In the genomic region with DNA sequence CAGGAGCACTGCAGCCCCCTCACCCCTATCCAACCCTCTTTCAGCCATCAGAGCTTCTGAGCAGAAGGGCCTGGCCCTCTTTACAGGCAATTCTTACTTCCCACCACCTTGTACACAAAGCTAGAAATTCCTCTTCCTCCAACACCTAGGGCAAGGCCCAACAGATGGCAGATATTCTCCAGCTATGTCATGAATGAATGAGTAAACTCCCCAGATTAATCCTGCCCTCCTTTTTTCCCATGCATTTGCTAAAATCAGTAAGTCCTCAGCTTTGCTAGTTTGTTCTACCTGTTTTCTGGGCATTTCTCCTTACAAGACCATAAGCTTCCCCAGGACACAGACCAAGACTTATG, we compare ENCODE assay signal across 14 cellular contexts. TPM values are rescaled to one million over a fixed set of nuclear protein-coding genes. Genes with fewer than 3 reads are reported as not detected.
A peak's percentile ranks its signal among the peaks of the same experiment; 100 is the strongest.
DNase-seq lines count a peak whose midpoint lies in the region; ATAC-seq, FAIRE-seq and TF ChIP-seq lines count a peak whose summit lies in the region.
"Had no signal": no experiment of that assay in that cellular context is flagged by ENCODE, and none has a peak within 500 bp of the region (broad histone marks: within the 10 kb centered on the region; RNA-seq: fewer than 3 reads in every experiment).

No MANE protein-coding gene starts in this region.

- DNase-seq in AG04450 (ENCODE audit: low read depth, low spot score) (no peak), HL-60 (ENCODE audit: low read depth in 1 of 2, low spot score in 1 of 2) (no peak), amniotic epithelial cell (ENCODE audit: low read depth) (peak; percentile 47), keratinocyte (ENCODE audit: low read depth, low spot score) (no peak), GOT3 (lab: John Stamatoyannopoulos, UW) (no peak), NCI-H2227 (lab: John Stamatoyannopoulos, UW; ENCODE audit: unreplicated experiment) (no peak)
- DNase-seq: activated CD8-positive, alpha-beta memory T cell treated with anti-CD3 and anti-CD28 coated beads for 24 hours; activated gamma-delta T cell; effector CD8-positive, alpha-beta T cell; MV-4-11; occipital lobe had no signal

- peaks cover 3% of the 10 kb centered on the region for H3K9me1 ChIP-seq in keratinocyte (ENCODE audit: control insufficient read depth, extremely low read depth, insufficient read depth, low read length)

- H3K9ac ChIP-seq in keratinocyte (ENCODE audit: control insufficient read depth, extremely low read depth, insufficient read depth, low read length), result peak overlapping the region; percentile 9

- H3K27me3 ChIP-seq in AG04450 (ENCODE audit: control insufficient read depth, insufficient read depth, low read length) (no peaks in the 10 kb centered on the region), HL-60 (ENCODE audit: insufficient read depth, poor library complexity, severe bottlenecking) (no peaks in the 10 kb centered on the region), keratinocyte (ENCODE audit: control insufficient read depth, extremely low read depth, insufficient read depth, low read length) (no peaks in the 10 kb centered on the region)

- no peaks in the 10 kb centered on the region for H3K79me2 ChIP-seq in keratinocyte (ENCODE audit: control insufficient read depth, insufficient read depth, low read length)

- no peak for FAIRE-seq in keratinocyte (lab: Jason Lieb, UNC)
- FAIRE-seq: islet of Langerhans had no signal

- TF ChIP-seq CTCF in AG04450 (IDR thresholded peaks at IDR 0.05; ENCODE audit: low read depth, low read length) (no peak), HL-60 (IDR thresholded peaks at IDR 0.05; ENCODE audit: insufficient read depth, low read length) (no peak), keratinocyte (optimal IDR thresholded peaks at IDR 0.05 in 1 of 3, IDR thresholded peaks at IDR 0.05 in 1 of 3, conservative IDR thresholded peaks at IDR 0.05 in 1 of 3; ENCODE audit: extremely low read depth in 1 of 3, insufficient read depth in 2 of 3, low read length in 3 of 3) (no peak)

- H3K4me2 ChIP-seq in keratinocyte (ENCODE audit: control insufficient read depth, extremely low read depth, insufficient read depth, low read depth, low read length), result peak overlapping the region; percentile 57

- H3K27ac ChIP-seq in AG04450 (ENCODE audit: low read depth, low read length), result peak overlapping the region; percentile 99
- peak overlapping the region; percentile 9; the same call in 1 of the 2 replicates for H3K27ac ChIP-seq in HL-60 (replicated peaks)
- H3K27ac ChIP-seq in keratinocyte (ENCODE audit: control insufficient read depth, insufficient read depth, low read length), result peak overlapping the region; percentile 63

- H3K9me3 ChIP-seq in AG04450 (ENCODE audit: control insufficient read depth, insufficient read depth, low read length) (peaks cover 3% of the 10 kb centered on the region; the same call in 1 of the 2 replicates), keratinocyte (ENCODE audit: control insufficient read depth, low read depth, low read length) (no peaks in the 10 kb centered on the region)

- H3K4me1 ChIP-seq in keratinocyte (ENCODE audit: control insufficient read depth, extremely low read depth, insufficient read depth, low read length), result peaks cover 58% of the 10 kb centered on the region

- dilution Hi-C loops in keratinocyte (cut with MboI; ENCODE audit: extremely low pct_ligation_motif_present, low sequenced_read_pairs), result no loop called here

- no peak overlapping the region for H2AFZ ChIP-seq in keratinocyte (ENCODE audit: control insufficient read depth, low read length)

- H3K36me3 ChIP-seq in keratinocyte (ENCODE audit: control insufficient read depth in 2 of 2, extremely low read depth in 1 of 2, insufficient read depth in 2 of 2, low read length in 2 of 2), result peaks cover 15 to 18% of the 10 kb centered on the region in 2 experiments

- H3K4me3 ChIP-seq in AG04450 (ENCODE audit: low read depth, low read length) (no peak overlapping the region), HL-60 (replicated peaks; ENCODE audit: insufficient read depth, low read length) (no peak overlapping the region), keratinocyte (ENCODE audit: control insufficient read depth in 2 of 3, extremely low read depth in 1 of 3, insufficient read depth in 2 of 3, low read depth in 1 of 3, low read length in 3 of 3) (no peak overlapping the region)

- CTCF ChIA-PET in AG04450 (lab: Charles Lee), result interaction anchor here (0.7 to 5.9 kb wide), 6 partner anchors 11 to 919 kb away, joined by 3 to 52 read pairs (median 8); no protein-coding TSS in a partner anchor

- POLR2A ChIA-PET in AG04450 (lab: Yijun Ruan, JAX), result interaction anchor here (0.5 to 1.8 kb wide), 12 partner anchors 9 to 213 kb away, joined by 3 to 15 read pairs (median 6); partner anchors contain the start of genes DYNLL2, SRSF1 and VEZF1

- ATAC-seq in GM21390 (IDR thresholded peaks at IDR 0.05; ENCODE audit: unreplicated experiment) (no peak), GM18519 (IDR thresholded peaks at IDR 0.05; ENCODE audit: low FRiP score, unreplicated experiment) (no peak)

- no peaks in the 10 kb centered on the region for H4K20me1 ChIP-seq in keratinocyte (ENCODE audit: control insufficient read depth, extremely low read depth, insufficient read depth, low read length)

RNA-seq across cellular contexts. Expression of gene MRPS23, which starts 20.4 kb away (rescaled TPM):
- polyA plus RNA-seq in AG04450 (2011; rRNA removed) (27.5 and 34.1 TPM in 2 replicates), keratinocyte (52.8 to 60.2 TPM (median 57.3 TPM) in 3 replicates)
- polyA minus RNA-seq in AG04450 (2011; rRNA and poly(A)+ RNA removed), result 13.6 and 26.1 TPM in 2 replicates
- polyA plus RNA-seq in keratinocyte (2011; ENCODE audit: low read depth), result 45.1 TPM
- polyA plus RNA-seq in keratinocyte (2011; cell fraction: cytosol; rRNA removed), result 28.0 and 33.1 TPM in 2 replicates
- 17.3 and 32.0 TPM in 2 replicates for polyA plus RNA-seq in keratinocyte (2011; cell fraction: nucleus; rRNA removed)
- 52.4 and 69.6 TPM in 2 replicates for polyA plus RNA-seq in keratinocyte (2012; ENCODE audit: low replicate concordance)
- polyA minus RNA-seq in keratinocyte, result 16.7 to 24.3 TPM (median 24.0 TPM) in 3 replicates
- polyA minus RNA-seq in keratinocyte (2011; cell fraction: cytosol; rRNA and poly(A)+ RNA removed), result 39.9 TPM
- polyA minus RNA-seq in keratinocyte (2011; cell fraction: nucleus; rRNA and poly(A)+ RNA removed), result 4.7 and 8.2 TPM in 2 replicates

Comparison
In these comparisons a context has a peak if more than half of its experiments do, and no peak if none do; other contexts are left out.
1. H3K27ac ChIP-seq: peak in every context shown above with its lines; median percentile 99 in AG04450; 63 in keratinocyte; 9 in HL-60.